In genomic region chr11:1888811-1889526, GRCh38 we compare ENCODE assay signal across 9 cellular contexts. TPM values are rescaled to one million over a fixed set of nuclear protein-coding genes. Genes with fewer than 3 reads are reported as not detected.
DNase-seq lines count a peak whose midpoint lies in the region; ATAC-seq lines count a peak whose summit lies in the region.
"Had no signal": no experiment of that assay in that cellular context is flagged by ENCODE, and none has a peak within 500 bp of the region (broad histone marks: within the 10 kb centered on the region; RNA-seq: fewer than 3 reads in every experiment).

No MANE protein-coding gene starts in this region.

- H3K27me3 Mint-ChIP-seq in immature natural killer cell (ENCODE audit: low read depth in 3 of 3), result peaks cover 8 to 28% (median 17%) of the 10 kb centered on the region in 3 donors

- peak overlapping the region; percentile 89 to 98 (median 94) for H3K27ac Mint-ChIP-seq in immature natural killer cell

- ATAC-seq in GM19035 (IDR thresholded peaks at IDR 0.05; ENCODE audit: unreplicated experiment) (no peak), HG03432 (IDR thresholded peaks at IDR 0.05; ENCODE audit: unreplicated experiment) (no peak)

- peaks cover 61% of the 10 kb centered on the region in 2 donors for H3K4me1 Mint-ChIP-seq in immature natural killer cell

- DNase-seq in KBM-7, result peak; percentile 50
- peak; percentile 82 for DNase-seq in activated CD8-positive, alpha-beta memory T cell treated with anti-CD3 and anti-CD28 coated beads, Interleukin-2, amount 50 U/mL, for 48 hours
- DNase-seq in immature natural killer cell, result peak; percentile 94
- DNase-seq in stimulated activated CD8-positive, alpha-beta memory T cell treated with anti-CD3 and anti-CD28 coated beads, Interleukin-12 subunit alpha, Interleukin-12 subunit beta, amount 100 ng/mL, for 4 hours (ENCODE audit: low read depth), result peak; percentile 64
- DNase-seq in GM19240 (ENCODE audit: insufficient read length, low spot score), result no peak
- DNase-seq in RPMI8226, result no peak
- DNase-seq: cortex of kidney had no signal

- H3K36me3 Mint-ChIP-seq in immature natural killer cell, result peaks cover 0 to 12% (median 0%) of the 10 kb centered on the region in 3 donors

- in situ Hi-C loops in KBM-7 (cut with MboI; ENCODE audit: low pct_unique_long_range_greater_than_20kb, low sequenced_read_pairs), result no loop called here

- H3K4me3 Mint-ChIP-seq in immature natural killer cell, result peak overlapping the region; percentile 74 to 83 (median 80)

- no peaks in the 10 kb centered on the region for H3K9me3 Mint-ChIP-seq in immature natural killer cell

RNA-seq across cellular contexts. Expression of gene PRR33, which starts 2.7 kb away (rescaled TPM):
- under 1 TPM in 1 of 3 donors, not detected in 2; 0.35 TPM for polyA plus RNA-seq in immature natural killer cell

RNA-seq across cellular contexts. Expression of gene TNNT3, which starts 30.5 kb away (rescaled TPM):
- polyA plus RNA-seq in immature natural killer cell, result not detected

RNA-seq across cellular contexts. Expression of gene LSP1, which starts 36.1 kb away (rescaled TPM):
- polyA plus RNA-seq in immature natural killer cell, result 100 to 1,000 TPM; 437 to 767 (median 593) TPM

RNA-seq across cellular contexts. Expression of gene TNNI2, which starts 50.2 kb away (rescaled TPM):
- 1 to 10 TPM in 1 of 3 donors, under 1 TPM in 1, not detected in 1; 0.54 to 2.0 TPM for polyA plus RNA-seq in immature natural killer cell

RNA-seq across cellular contexts. Expression of gene SYT8, which starts 54.2 kb away (rescaled TPM):
- polyA plus RNA-seq in immature natural killer cell, result not detected

Comparison
In these comparisons a context has a peak if more than half of its experiments do, and no peak if none do; other contexts are left out.
1. DNase-seq: peak in KBM-7 (single experiment), activated CD8-positive, alpha-beta memory T cell treated with anti-CD3 and anti-CD28 coated beads, Interleukin-2, amount 50 U/mL, for 48 hours (single experiment), immature natural killer cell (3 of 3) and stimulated activated CD8-positive, alpha-beta memory T cell treated with anti-CD3 and anti-CD28 coated beads, Interleukin-12 subunit alpha, Interleukin-12 subunit beta, amount 100 ng/mL, for 4 hours (single experiment); none in GM19240 (single experiment) and RPMI8226 (single experiment).